Comparison of ENCODE assay signal across 9 cellular contexts in the genomic region with DNA sequence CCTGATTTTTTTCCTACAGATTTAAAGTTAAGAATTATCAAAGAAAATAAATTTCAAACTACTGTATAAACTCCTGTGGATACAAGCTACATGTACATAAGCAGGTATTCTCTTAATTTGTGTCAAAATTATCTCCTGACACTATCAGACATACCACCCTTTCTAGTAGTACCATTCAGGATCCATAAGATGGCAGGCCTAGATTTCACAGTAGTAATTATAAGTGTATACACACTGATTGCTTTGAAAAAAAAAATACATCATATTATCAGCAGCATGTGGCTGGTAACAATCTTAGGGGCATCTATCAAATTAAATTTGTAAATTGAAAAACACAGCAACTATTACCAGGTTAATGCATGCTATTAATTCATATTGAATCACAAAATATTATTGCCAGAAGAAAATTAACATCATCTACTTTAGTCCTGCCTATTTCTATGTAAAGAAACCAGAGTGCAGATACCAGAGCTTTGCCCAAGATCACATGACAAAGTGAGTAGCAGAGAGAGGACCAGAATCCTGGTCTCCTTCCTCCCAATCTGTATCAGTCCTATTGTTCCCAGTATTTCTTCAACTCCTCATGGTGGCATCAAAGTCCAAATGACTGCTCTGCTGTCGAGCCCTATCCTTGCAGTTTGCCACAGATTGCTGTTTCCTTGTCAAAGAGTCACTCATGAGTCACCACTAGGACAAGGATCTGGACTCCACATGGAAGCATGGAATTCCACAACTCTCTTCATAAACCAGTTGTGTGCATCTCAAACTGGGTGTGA. TPM values are rescaled to one million over a fixed set of nuclear protein-coding genes. Genes with fewer than 3 reads are reported as not detected.
DNase-seq lines count a peak whose midpoint lies in the region; ATAC-seq and TF ChIP-seq lines count a peak whose summit lies in the region.
"Had no signal": no experiment of that assay in that cellular context is flagged by ENCODE, and none has a peak within 500 bp of the region (broad histone marks: within the 10 kb centered on the region; RNA-seq: fewer than 3 reads in every experiment).

No MANE protein-coding gene starts in this region.

- H3K27ac ChIP-seq in CD4-positive, CD25-positive, alpha-beta regulatory T cell (ENCODE audit: insufficient read depth, low read length, poor library complexity, severe bottlenecking), result no peak overlapping the region
- no peak overlapping the region for H3K27ac ChIP-seq in liver (ENCODE audit: low read depth in 1 of 2, low read length in 2 of 2)

- no peak overlapping the region for H3K4me3 Mint-ChIP-seq in CD4-positive, CD25-positive, alpha-beta regulatory T cell

- no peaks in the 10 kb centered on the region for H3K36me3 ChIP-seq in CD4-positive, CD25-positive, alpha-beta regulatory T cell (ENCODE audit: control insufficient read depth, insufficient read depth, low read length)
- no peaks in the 10 kb centered on the region for H3K36me3 ChIP-seq in liver (ENCODE audit: control insufficient read depth in 4 of 4, insufficient read depth in 3 of 4, low read depth in 1 of 4, low read length in 3 of 4)

- peak in 2 of 3 donors; percentile 48 to 49 for DNase-seq in CD4-positive, CD25-positive, alpha-beta regulatory T cell
- DNase-seq in HT1080 (ENCODE audit: low read depth), result peak; percentile 67
- peak; percentile 2 for DNase-seq in amniotic epithelial cell (ENCODE audit: low read depth)
- no peak for DNase-seq in 8988T
- DNase-seq in NCI-H1436 treated with DMSO at 0.1 percent for 48 hours (lab: John Stamatoyannopoulos, UW), result no peak
- no peak for DNase-seq in SIG-M5 treated with dmso at 0.1 percent for 504 hours (lab: John Stamatoyannopoulos, UW; ENCODE audit: unreplicated experiment)
- DNase-seq: stimulated activated CD4-positive, alpha-beta T cell treated with anti-CD3 and anti-CD28 coated beads, Interleukin-15, amount 100 ng/mL, for 24 hours had no signal

- no peak for TF ChIP-seq CTCF in liver (IDR thresholded peaks at IDR 0.05; ENCODE audit: low read depth, low read length, missing input control)

- H3K36me3 Mint-ChIP-seq in CD4-positive, CD25-positive, alpha-beta regulatory T cell, result no peaks in the 10 kb centered on the region

- H3K4me1 Mint-ChIP-seq in CD4-positive, CD25-positive, alpha-beta regulatory T cell, result peaks cover 0 to 3% (median 1%) of the 10 kb centered on the region in 4 donors

- WGBS in liver, result 19% methylated on average over 1 of the region's 1 CpG

- peak overlapping the region in 1 of 3 donors; percentile 35 for H3K27ac Mint-ChIP-seq in CD4-positive, CD25-positive, alpha-beta regulatory T cell

- H3K4me3 ChIP-seq in CD4-positive, CD25-positive, alpha-beta regulatory T cell (ENCODE audit: low read depth, low read length), result no peak overlapping the region
- no peak overlapping the region for H3K4me3 ChIP-seq in liver (ENCODE audit: low read depth in 1 of 3, low read length in 3 of 3)

- peak in 1 of 2 donors; percentile 17 for TF ChIP-seq RAD21 in liver (IDR thresholded peaks at IDR 0.05)

- H3K4me1 ChIP-seq in CD4-positive, CD25-positive, alpha-beta regulatory T cell (ENCODE audit: control insufficient read depth, insufficient read depth, low read length, poor library complexity, severe bottlenecking), result no peaks in the 10 kb centered on the region
- peaks cover 0 to 5% (median 0%) of the 10 kb centered on the region in 4 donors for H3K4me1 ChIP-seq in liver (ENCODE audit: control insufficient read depth in 4 of 4, insufficient read depth in 4 of 4, low read length in 3 of 4)

- H3K9me3 Mint-ChIP-seq in CD4-positive, CD25-positive, alpha-beta regulatory T cell, result no peaks in the 10 kb centered on the region

- ATAC-seq in CD4-positive, CD25-positive, alpha-beta regulatory T cell (ENCODE audit: low read depth in 2 of 2), result peak; percentile 90 to 94
- no peak for ATAC-seq in GM19023 (IDR thresholded peaks at IDR 0.05; ENCODE audit: unreplicated experiment)

- peaks cover 21% of the 10 kb centered on the region for H3K27me3 Mint-ChIP-seq in CD4-positive, CD25-positive, alpha-beta regulatory T cell

- H3K9ac ChIP-seq in liver (ENCODE audit: low read depth in 1 of 2, low read length in 2 of 2), result no peak overlapping the region

- peaks cover 4% of the 10 kb centered on the region for H3K27me3 ChIP-seq in CD4-positive, CD25-positive, alpha-beta regulatory T cell (ENCODE audit: control insufficient read depth, insufficient read depth, low read length)
- no peaks in the 10 kb centered on the region for H3K27me3 ChIP-seq in liver (ENCODE audit: control insufficient read depth in 4 of 4, insufficient read depth in 4 of 4, low read length in 3 of 4)

- H3K9me3 ChIP-seq in CD4-positive, CD25-positive, alpha-beta regulatory T cell (ENCODE audit: control insufficient read depth in 2 of 2, low read length in 2 of 2), result no peaks in the 10 kb centered on the region
- no peaks in the 10 kb centered on the region for H3K9me3 ChIP-seq in liver (ENCODE audit: control insufficient read depth in 4 of 4, low read length in 3 of 4)

TF ChIP-seq in liver, 16 proteins besides CTCF, POLR2A, EP300 and RAD21:
- no peak for TF ChIP-seq TAF1 (conservative IDR thresholded peaks at IDR 0.05)
- no peak for TF ChIP-seq FOXA1 (IDR thresholded peaks at IDR 0.05)
- TF ChIP-seq HNF4A (conservative IDR thresholded peaks at IDR 0.05), result peak; percentile 32 to 45
TF ChIP-seq in liver: peak in this region for 1.

RNA-seq across cellular contexts. Expression of a gene that starts 27.7 kb away (rescaled TPM):
- total RNA-seq in CD4-positive, CD25-positive, alpha-beta regulatory T cell, result 928 TPM
- polyA plus RNA-seq in CD4-positive, CD25-positive, alpha-beta regulatory T cell, result 1,000 to 10,000 TPM; 2,265 to 3,181 (median 2,786) TPM
- 285 and 648 TPM in 2 replicates for total RNA-seq in HT1080 (2014; rRNA removed; shearing (Covaris generic))
- 423 and 424 TPM in 2 replicates for polyA plus RNA-seq in HT1080 (2015; cell fraction: cytosol; rRNA removed)
- 247 and 253 TPM in 2 replicates for polyA plus RNA-seq in HT1080 (2015; cell fraction: nucleus; rRNA removed)
- total RNA-seq in liver, result 100 to 1,000 TPM; 146 to 156 TPM
- 100 to 1,000 TPM; 176 to 517 TPM for polyA plus RNA-seq in liver

RNA-seq across cellular contexts. Expression of a gene that starts 37.4 kb away (rescaled TPM):
- 25.4 TPM for total RNA-seq in CD4-positive, CD25-positive, alpha-beta regulatory T cell
- 10 to 100 TPM in 2 of 4 donors, 1 to 10 TPM in 2; 7.3 to 10.9 (median 9.1) TPM for polyA plus RNA-seq in CD4-positive, CD25-positive, alpha-beta regulatory T cell
- 9.7 and 16.4 TPM in 2 replicates for total RNA-seq in HT1080 (2014; rRNA removed; shearing (Covaris generic))
- 7.1 and 7.3 TPM in 2 replicates for polyA plus RNA-seq in HT1080 (2015; cell fraction: cytosol; rRNA removed)
- polyA plus RNA-seq in HT1080 (2015; cell fraction: nucleus; rRNA removed), result 25.2 and 31.7 TPM in 2 replicates
- total RNA-seq in liver, result 10 to 100 TPM; 10.1 to 17.4 TPM
- 10 to 100 TPM in 1 of 2 donors, 1 to 10 TPM in 1; 5.6 to 20.0 TPM for polyA plus RNA-seq in liver

Comparison
In these comparisons a context has a peak if more than half of its experiments do, and no peak if none do; other contexts are left out.
1. DNase-seq: peak in CD4-positive, CD25-positive, alpha-beta regulatory T cell (2 of 3), HT1080 (single experiment) and amniotic epithelial cell (single experiment); none in 8988T (single experiment), NCI-H1436 treated with DMSO at 0.1 percent for 48 hours (single experiment) and SIG-M5 treated with dmso at 0.1 percent for 504 hours (single experiment).